ENCODE assay signal across 21 cellular contexts in genomic region chr4:77613267-77613666, GRCh38. TPM values are rescaled to one million over a fixed set of nuclear protein-coding genes. Genes with fewer than 3 reads are reported as not detected.
DNase-seq lines count a peak whose midpoint lies in the region; ATAC-seq and TF ChIP-seq lines count a peak whose summit lies in the region.
"Had no signal": no experiment of that assay in that cellular context is flagged by ENCODE, and none has a peak within 500 bp of the region (broad histone marks: within the 10 kb centered on the region; RNA-seq: fewer than 3 reads in every experiment).

No MANE protein-coding gene starts in this region.

- no peaks in the 10 kb centered on the region for H3K9me2 ChIP-seq in GM23338 (ENCODE audit: insufficient read depth)

- TF ChIP-seq CTCF in GM23338 (conservative IDR thresholded peaks at IDR 0.05; ENCODE audit: low read depth in 2 of 2): no peak
- TF ChIP-seq CTCF in body of pancreas (IDR thresholded peaks at IDR 0.05): no peak

- peaks cover 3% of the 10 kb centered on the region for H3K27me3 Mint-ChIP-seq in GM23338 (ENCODE audit: insufficient read depth, low read depth, poor library complexity)

- H3K9me3 ChIP-seq in body of pancreas: no peaks in the 10 kb centered on the region

- H3K4me1 ChIP-seq in GM23338 (ENCODE audit: insufficient read depth) (no peaks in the 10 kb centered on the region), body of pancreas (peaks cover under 1% of the 10 kb centered on the region)

- no peak overlapping the region for H3K4me3 Mint-ChIP-seq in GM23338
- H3K4me3 Mint-ChIP-seq: CD14-positive monocyte, IgD-negative memory B cell had no signal

- H3K36me3 ChIP-seq in GM23338 (ENCODE audit: insufficient read depth) (no peaks in the 10 kb centered on the region), body of pancreas (replicated peaks in 1 of 2; ENCODE audit: insufficient read depth in 1 of 2, low read depth in 2 of 2) (no peaks in the 10 kb centered on the region)

- no peaks in the 10 kb centered on the region for H3K27me3 ChIP-seq in GM23338 (ENCODE audit: insufficient read depth)
- H3K27me3 ChIP-seq in body of pancreas: no peaks in the 10 kb centered on the region

- 0 out of 2 replicates have a peak overlapping the region, but pooled peaks have one; percentile 59 for H2AFZ ChIP-seq in GM23338

- 83 to 84% methylated on average over 7 of the region's 7 CpGs for WGBS in body of pancreas, 2 donors

- no peak for TF ChIP-seq POLR2A in body of pancreas (IDR thresholded peaks at IDR 0.05)

- no peaks in the 10 kb centered on the region for H3F3A ChIP-seq in GM23338 (replicated peaks; ENCODE audit: low read depth)

- H3K27ac Mint-ChIP-seq in GM23338: no peak overlapping the region
- H3K27ac Mint-ChIP-seq: CD14-positive monocyte, IgD-negative memory B cell had no signal

- no peaks in the 10 kb centered on the region for H3K36me3 Mint-ChIP-seq in GM23338 (ENCODE audit: low read depth)
- H3K36me3 Mint-ChIP-seq: CD14-positive monocyte, IgD-negative memory B cell had no signal

- no peak overlapping the region for H3K4me2 ChIP-seq in GM23338

- no peak for ATAC-seq in GM23338
- ATAC-seq in body of pancreas: peak; percentile 35
- ATAC-seq in left cardiac atrium: peak; percentile 57 to 88
- peak; percentile 67 for ATAC-seq in sciatic nerve
- ATAC-seq in HG03460 (IDR thresholded peaks at IDR 0.05; ENCODE audit: unreplicated experiment): no peak
- ATAC-seq in HG02642 (IDR thresholded peaks at IDR 0.05; ENCODE audit: poor library complexity, unreplicated experiment): no peak

- no peaks in the 10 kb centered on the region for H3K9me3 Mint-ChIP-seq in GM23338
- H3K9me3 Mint-ChIP-seq: CD14-positive monocyte, IgD-negative memory B cell had no signal

- H3K4me3 ChIP-seq in GM23338 (no peak overlapping the region), body of pancreas (no peak overlapping the region)

- intact Hi-C loops in body of pancreas (cut with DNase I) (loop anchor here (10.0 kb wide), 1 partner anchor 148 kb away; no protein-coding TSS in a partner anchor), left cardiac atrium (cut with DNase I) (no loop called here), sciatic nerve (cut with DNase I) (loop anchor here (10.0 kb wide), 1 partner anchor 228 kb away; no protein-coding TSS in a partner anchor)

- H3K79me2 ChIP-seq in GM23338 (replicated peaks; ENCODE audit: insufficient read depth): no peaks in the 10 kb centered on the region

- no peak for DNase-seq in GM23338 (ENCODE audit: low spot score)
- DNase-seq in body of pancreas: no peak
- DNase-seq in left cardiac atrium: peak; percentile 58
- no peak for DNase-seq in sciatic nerve (ENCODE audit: low spot score)
- DNase-seq in COLO668 (lab: John Stamatoyannopoulos, UW; ENCODE audit: unreplicated experiment): no peak
- no peak for DNase-seq in activated CD4-positive, CD25-positive, alpha-beta regulatory T cell (lab: John Stamatoyannopoulos, UW)
- DNase-seq: COR-L47, DMS 273 treated with DMSO at 0.1 percent for 48 hours, HCEC 1CT, Karpas-422, MM.1S, NCI-H1092, NCI-H146, NCI-H2081, OCI-M1, SIG-M5 had no signal

- no peaks in the 10 kb centered on the region for H3K4me1 Mint-ChIP-seq in GM23338
- H3K4me1 Mint-ChIP-seq: CD14-positive monocyte had no signal

- no peaks in the 10 kb centered on the region for H4K20me1 ChIP-seq in GM23338 (replicated peaks; ENCODE audit: insufficient read depth)

- H3K27ac ChIP-seq in GM23338 (ENCODE audit: low read depth) (no peak overlapping the region), body of pancreas (no peak overlapping the region)

TF ChIP-seq in GM23338, 12 proteins besides CTCF, POLR2A, EP300 and RAD21 (continues in another document):
- TF ChIP-seq EZH2phosphoT487 (IDR thresholded peaks at IDR 0.05; ENCODE audit: unreplicated experiment) (no peak), CREB1 (CRISPR knock-in tag; IDR thresholded peaks at IDR 0.05; ENCODE audit: low read depth) (no peak), ZNF114 (CRISPR knock-in tag; IDR thresholded peaks at IDR 0.05) (no peak), ETS1 (IDR thresholded peaks at IDR 0.05) (no peak), EZH2 (IDR thresholded peaks at IDR 0.05; ENCODE audit: low read depth, unreplicated experiment) (no peak), STAT1 (IDR thresholded peaks at IDR 0.05; ENCODE audit: unreplicated experiment) (no peak), ZNF331 (CRISPR knock-in tag; IDR thresholded peaks at IDR 0.05; ENCODE audit: low read depth) (no peak), NANOG (IDR thresholded peaks at IDR 0.05; ENCODE audit: borderline replicate concordance) (no peak), JUNB (IDR thresholded peaks at IDR 0.05; ENCODE audit: unreplicated experiment) (no peak)
- TF ChIP-seq, protein P1, sequence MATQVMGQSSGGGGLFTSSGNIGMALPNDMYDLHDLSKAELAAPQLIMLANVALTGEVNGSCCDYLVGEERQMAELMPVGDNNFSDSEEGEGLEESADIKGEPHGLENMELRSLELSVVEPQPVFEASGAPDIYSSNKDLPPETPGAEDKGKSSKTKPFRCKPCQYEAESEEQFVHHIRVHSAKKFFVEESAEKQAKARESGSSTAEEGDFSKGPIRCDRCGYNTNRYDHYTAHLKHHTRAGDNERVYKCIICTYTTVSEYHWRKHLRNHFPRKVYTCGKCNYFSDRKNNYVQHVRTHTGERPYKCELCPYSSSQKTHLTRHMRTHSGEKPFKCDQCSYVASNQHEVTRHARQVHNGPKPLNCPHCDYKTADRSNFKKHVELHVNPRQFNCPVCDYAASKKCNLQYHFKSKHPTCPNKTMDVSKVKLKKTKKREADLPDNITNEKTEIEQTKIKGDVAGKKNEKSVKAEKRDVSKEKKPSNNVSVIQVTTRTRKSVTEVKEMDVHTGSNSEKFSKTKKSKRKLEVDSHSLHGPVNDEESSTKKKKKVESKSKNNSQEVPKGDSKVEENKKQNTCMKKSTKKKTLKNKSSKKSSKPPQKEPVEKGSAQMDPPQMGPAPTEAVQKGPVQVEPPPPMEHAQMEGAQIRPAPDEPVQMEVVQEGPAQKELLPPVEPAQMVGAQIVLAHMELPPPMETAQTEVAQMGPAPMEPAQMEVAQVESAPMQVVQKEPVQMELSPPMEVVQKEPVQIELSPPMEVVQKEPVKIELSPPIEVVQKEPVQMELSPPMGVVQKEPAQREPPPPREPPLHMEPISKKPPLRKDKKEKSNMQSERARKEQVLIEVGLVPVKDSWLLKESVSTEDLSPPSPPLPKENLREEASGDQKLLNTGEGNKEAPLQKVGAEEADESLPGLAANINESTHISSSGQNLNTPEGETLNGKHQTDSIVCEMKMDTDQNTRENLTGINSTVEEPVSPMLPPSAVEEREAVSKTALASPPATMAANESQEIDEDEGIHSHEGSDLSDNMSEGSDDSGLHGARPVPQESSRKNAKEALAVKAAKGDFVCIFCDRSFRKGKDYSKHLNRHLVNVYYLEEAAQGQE (IDR thresholded peaks at IDR 0.05; ENCODE audit: unreplicated experiment): no peak

RNA-seq across cellular contexts. Expression of gene CXCL13, which starts 7.6 kb away (rescaled TPM):
- not detected in 2 replicates for total RNA-seq in GM23338 (2014; rRNA removed; shearing (Covaris generic))
- not detected in 2 replicates for polyA plus RNA-seq in GM23338 (2016; fragmentation: Nextera tagmentation; extraction: Ambion mirVana)
- total RNA-seq in body of pancreas (not detected), left cardiac atrium (not detected), sciatic nerve (not detected)
- total RNA-seq: NCI-H460 had no signal
- polyA plus RNA-seq: CD14-positive monocyte had no signal

Comparison
In these comparisons a context has a peak if more than half of its experiments do, and no peak if none do; other contexts are left out.
1. ATAC-seq: peak in body of pancreas (single experiment), left cardiac atrium (2 of 2) and sciatic nerve (single experiment); none in GM23338 (single experiment), HG03460 (single experiment) and HG02642 (single experiment).
2. intact Hi-C loops: an anchor here in body of pancreas (10.0 kb wide) and sciatic nerve (10.0 kb wide); none called in left cardiac atrium.